Comparison of ENCODE assay signal across 1 cellular context in the genomic region with DNA sequence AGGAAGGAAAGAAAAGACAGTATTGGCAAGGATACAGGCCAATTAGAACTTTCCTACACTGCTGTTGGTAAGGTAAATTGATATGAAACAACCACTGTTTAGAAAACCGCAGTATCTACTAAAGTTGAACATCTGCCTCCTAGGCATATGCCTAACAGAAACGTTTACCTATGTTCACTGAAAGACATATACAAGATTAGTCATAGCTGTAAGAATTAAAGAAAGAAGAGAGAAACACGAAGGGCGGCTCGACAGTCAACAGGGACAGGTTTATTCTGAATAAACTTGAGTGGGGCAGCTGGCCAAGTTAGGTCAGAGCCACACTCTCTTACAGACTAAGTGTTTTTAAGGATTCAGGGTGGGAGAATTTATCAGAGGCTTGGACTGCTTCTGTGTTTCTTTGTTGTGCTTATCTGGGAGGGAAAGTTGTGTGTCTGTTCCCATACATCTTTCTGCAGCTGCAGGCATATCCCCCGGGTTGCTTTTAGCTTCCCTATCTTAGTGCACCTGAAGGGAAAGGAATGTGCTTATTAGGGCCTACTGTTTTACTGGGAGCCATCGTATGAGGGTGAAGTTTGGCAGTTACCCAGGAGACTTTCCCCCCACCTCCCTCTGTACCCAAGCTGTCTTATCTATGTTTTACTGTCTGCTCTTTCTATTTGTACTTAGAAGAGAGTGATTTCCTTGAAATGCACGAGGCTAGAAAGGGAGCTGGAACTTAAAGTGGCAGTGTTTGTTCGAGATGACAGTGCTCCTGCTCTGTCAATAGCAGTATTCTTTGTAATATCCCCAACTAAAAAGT.
TF ChIP-seq lines count a peak whose summit lies in the region.

No MANE protein-coding gene starts in this region.

TF ChIP-seq in endothelial cell of umbilical vein, 7 proteins besides CTCF, POLR2A, EP300 and RAD21:
- no peak for TF ChIP-seq FOS (IDR thresholded peaks at IDR 0.05; ENCODE audit: borderline replicate concordance, insufficient read depth, low read length)
- no peak for TF ChIP-seq GATA2 (IDR thresholded peaks at IDR 0.05; ENCODE audit: insufficient read depth, insufficient read length, low read depth, low read length)
- TF ChIP-seq EZH2 (IDR thresholded peaks at IDR 0.05; ENCODE audit: borderline replicate concordance, low read depth, low read length, severe bottlenecking), result no peak
- no peak for TF ChIP-seq JUN (IDR thresholded peaks at IDR 0.05; ENCODE audit: borderline replicate concordance, insufficient read depth, insufficient read length, low read depth)
- TF ChIP-seq, protein P1, sequence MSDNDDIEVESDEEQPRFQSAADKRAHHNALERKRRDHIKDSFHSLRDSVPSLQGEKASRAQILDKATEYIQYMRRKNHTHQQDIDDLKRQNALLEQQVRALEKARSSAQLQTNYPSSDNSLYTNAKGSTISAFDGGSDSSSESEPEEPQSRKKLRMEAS (IDR thresholded peaks at IDR 0.05; ENCODE audit: insufficient read depth, insufficient read length), result no peak
- TF ChIP-seq POLR2AphosphoS5 (IDR thresholded peaks at IDR 0.05; ENCODE audit: insufficient read depth, low read depth, low read length), result no peak
- TF ChIP-seq MYC (IDR thresholded peaks at IDR 0.05; ENCODE audit: low read depth, low read length), result no peak
